In genomic region chr22:16932577-16932976, GRCh38 we compare ENCODE assay signal across 18 cellular contexts.
DNase-seq lines count a peak whose midpoint lies in the region; ATAC-seq, FAIRE-seq and TF ChIP-seq lines count a peak whose summit lies in the region.
"Had no signal": no experiment of that assay in that cellular context is flagged by ENCODE, and none has a peak within 500 bp of the region (broad histone marks: within the 10 kb centered on the region; RNA-seq: fewer than 3 reads in every experiment).

No MANE protein-coding gene starts in this region.

- no peaks in the 10 kb centered on the region for H3K9me1 ChIP-seq in K562 (ENCODE audit: control insufficient read depth, insufficient read depth, low read length)

- in situ Hi-C loops in K562 (cut with MboI): no loop called here

- H3K4me1 ChIP-seq in heart right ventricle (no peaks in the 10 kb centered on the region), right atrium auricular region (no peaks in the 10 kb centered on the region), K562 (replicated peaks in 1 of 2; ENCODE audit: control insufficient read depth in 2 of 2, insufficient read depth in 2 of 2, low read length in 2 of 2) (no peaks in the 10 kb centered on the region), lower lobe of right lung (no peaks in the 10 kb centered on the region)
- H3K4me1 ChIP-seq: BE2C, HAP-1 had no signal

- H3K9me3 ChIP-seq in heart right ventricle (no peaks in the 10 kb centered on the region), right atrium auricular region (no peaks in the 10 kb centered on the region), K562 (replicated peaks; ENCODE audit: control insufficient read depth, insufficient read depth, low read depth, low read length) (no peaks in the 10 kb centered on the region), lower lobe of right lung (no peaks in the 10 kb centered on the region)
- H3K9me3 ChIP-seq: BE2C, HAP-1 had no signal

- intact Hi-C loops in heart right ventricle (cut with DNase I) (loop anchor here in 1 of 10 donors (5.0 kb wide), 1 partner anchor 125 kb away; no protein-coding TSS in a partner anchor), K562 (cut with micrococcal nuclease) (loop anchor here (1.0 kb wide), 1 partner anchor 126 kb away; no protein-coding TSS in a partner anchor), lower lobe of right lung (cut with DNase I) (no loop called here)

- POLR2A ChIA-PET in K562 (lab: Yijun Ruan, JAX): no interaction called here

- H3K4me3 Mint-ChIP-seq in stimulated activated memory B cell treated with anti-CD40 and anti-IgM and Interleukin-4, amounts not matched to agents 10 μg/mL and 1 μg/mL and 100 μg/mL, for 72 hours: no peak overlapping the region
- H3K4me3 Mint-ChIP-seq in activated CD8-positive, alpha-beta memory T cell treated with anti-CD3 and anti-CD28 coated beads, Interleukin-2, amount 10 ng/mL, durations not matched to agents 7 days and 5 days: no peak overlapping the region
- H3K4me3 Mint-ChIP-seq: activated CD4-positive, alpha-beta memory T cell treated with anti-CD3 and anti-CD28 coated beads for 36 hours; effector memory CD8-positive, alpha-beta T cell; naive thymus-derived CD4-positive, alpha-beta T cell; stimulated activated naive CD8-positive, alpha-beta T cell treated with anti-CD3 and anti-CD28 coated beads, Interleukin-15, amount 100 ng/mL, for 72 hours had no signal

- no TSS peak for BruUV-seq in K562 (replicated peaks; lab: Mats Ljungman, UMichigan)

- TF ChIP-seq RAD21 in K562 (CRISPR knock-in tag; conservative IDR thresholded peaks at IDR 0.05 in 1 of 2, IDR thresholded peaks at IDR 0.05 in 1 of 2): peak in 1 of 2 experiments; percentile 45; a peak in 2 of 4 replicates

- H3K27me3 ChIP-seq in heart right ventricle: peaks cover 0 to 71% (median 46%) of the 10 kb centered on the region in 7 donors
- H3K27me3 ChIP-seq in right atrium auricular region: no peaks in the 10 kb centered on the region
- H3K27me3 ChIP-seq in K562 (ENCODE audit: control insufficient read depth in 2 of 2, insufficient read depth in 2 of 2, low read length in 2 of 2): no peaks in the 10 kb centered on the region
- H3K27me3 ChIP-seq in lower lobe of right lung (ENCODE audit: low read depth): peaks cover 30% of the 10 kb centered on the region
- H3K27me3 ChIP-seq: BE2C had no signal

- H3K79me2 ChIP-seq in K562 (ENCODE audit: control insufficient read depth, insufficient read depth, low read length): no peaks in the 10 kb centered on the region

- peak in 5 of 9 donors; percentile 14 to 39 (median 21) for TF ChIP-seq CTCF in heart right ventricle (IDR thresholded peaks at IDR 0.05)
- TF ChIP-seq CTCF in right atrium auricular region (IDR thresholded peaks at IDR 0.05): peak in 1 of 2 donors; percentile 20
- TF ChIP-seq CTCF in LNCAP (IDR thresholded peaks at IDR 0.05): 0 out of 2 replicates have a peak, but pooled peaks have one; percentile 23
- peak; percentile 6 to 50 (median 43); a peak in 4 of 6 replicates for TF ChIP-seq CTCF in K562 (IDR thresholded peaks at IDR 0.05 in 2 of 3, conservative IDR thresholded peaks at IDR 0.05 in 1 of 3; ENCODE audit: insufficient read depth in 2 of 3, low read depth in 1 of 3, low read length in 3 of 3)
- TF ChIP-seq CTCF in lower lobe of right lung (IDR thresholded peaks at IDR 0.05): no peak

- TF ChIP-seq POLR2A in K562 (conservative IDR thresholded peaks at IDR 0.05): no peak

- no peak for FAIRE-seq in K562 (lab: Jason Lieb, UNC)

- DNase-seq in heart right ventricle (no peak), right atrium auricular region (ENCODE audit: low spot score) (no peak), K562 (ENCODE audit: extremely low read depth in 1 of 4, low spot score in 3 of 4) (peak in 1 of 4 experiments; percentile 9), HUDEP-2 (lab: John Stamatoyannopoulos, UW; ENCODE audit: unreplicated experiment in 76 of 76) (no peak), lower lobe of right lung (no peak)
- DNase-seq in activated CD8-positive, alpha-beta memory T cell treated with anti-CD3 and anti-CD28 coated beads, Interleukin-2, amount 10 ng/mL, durations not matched to agents 7 days and 5 days: no peak
- DNase-seq: activated CD4-positive, alpha-beta memory T cell treated with anti-CD3 and anti-CD28 coated beads for 36 hours; activated effector memory CD4-positive, alpha-beta T cell treated with anti-CD3 and anti-CD28 coated beads, Interleukin-2, amount 50 U/mL, for 16 hours; BE2C; effector memory CD8-positive, alpha-beta T cell; GDM1; naive thymus-derived CD4-positive, alpha-beta T cell; NCI-H187; retina; stimulated activated naive CD8-positive, alpha-beta T cell treated with anti-CD3 and anti-CD28 coated beads, Interleukin-15, amount 100 ng/mL, for 72 hours had no signal

- no peak overlapping the region for H3K9ac ChIP-seq in K562 (ENCODE audit: insufficient read depth in 1 of 2, low read depth in 2 of 2, low read length in 2 of 2)

- H3K36me3 Mint-ChIP-seq in stimulated activated memory B cell treated with anti-CD40 and anti-IgM and Interleukin-4, amounts not matched to agents 10 μg/mL and 1 μg/mL and 100 μg/mL, for 72 hours: no peaks in the 10 kb centered on the region
- H3K36me3 Mint-ChIP-seq in activated CD8-positive, alpha-beta memory T cell treated with anti-CD3 and anti-CD28 coated beads, Interleukin-2, amount 10 ng/mL, durations not matched to agents 7 days and 5 days: no peaks in the 10 kb centered on the region
- H3K36me3 Mint-ChIP-seq: activated CD4-positive, alpha-beta memory T cell treated with anti-CD3 and anti-CD28 coated beads for 36 hours; naive thymus-derived CD4-positive, alpha-beta T cell had no signal

- no peak overlapping the region for H3K4me3 ChIP-seq in heart right ventricle
- H3K4me3 ChIP-seq in right atrium auricular region: no peak overlapping the region
- no peak overlapping the region for H3K4me3 ChIP-seq in K562
- H3K4me3 ChIP-seq in lower lobe of right lung: no peak overlapping the region
- H3K4me3 ChIP-seq: HAP-1 had no signal

- ATAC-seq in heart right ventricle (peak in 1 of 8 donors; percentile 20), K562 (peak; percentile 63; the same call in 2 of the 3 replicates), lower lobe of right lung (no peak)
- peak; percentile 42 for ATAC-seq in stimulated activated memory B cell treated with anti-CD40 and anti-IgM and Interleukin-4, amounts not matched to agents 10 μg/mL and 1 μg/mL and 100 μg/mL, for 72 hours
- ATAC-seq in activated CD8-positive, alpha-beta memory T cell treated with anti-CD3 and anti-CD28 coated beads, Interleukin-2, amount 10 ng/mL, durations not matched to agents 7 days and 5 days: no peak
- ATAC-seq: effector memory CD8-positive, alpha-beta T cell; naive thymus-derived CD4-positive, alpha-beta T cell; stimulated activated naive CD8-positive, alpha-beta T cell treated with anti-CD3 and anti-CD28 coated beads, Interleukin-15, amount 100 ng/mL, for 72 hours had no signal

- H2AFZ ChIP-seq in K562 (ENCODE audit: low read depth, low read length): no peak overlapping the region

- H3K9me3 Mint-ChIP-seq in stimulated activated memory B cell treated with anti-CD40 and anti-IgM and Interleukin-4, amounts not matched to agents 10 μg/mL and 1 μg/mL and 100 μg/mL, for 72 hours: no peaks in the 10 kb centered on the region
- H3K9me3 Mint-ChIP-seq in activated CD8-positive, alpha-beta memory T cell treated with anti-CD3 and anti-CD28 coated beads, Interleukin-2, amount 10 ng/mL, durations not matched to agents 7 days and 5 days (ENCODE audit: low read depth): no peaks in the 10 kb centered on the region
- H3K9me3 Mint-ChIP-seq: activated CD4-positive, alpha-beta memory T cell treated with anti-CD3 and anti-CD28 coated beads for 36 hours; effector memory CD8-positive, alpha-beta T cell; naive thymus-derived CD4-positive, alpha-beta T cell; stimulated activated naive CD8-positive, alpha-beta T cell treated with anti-CD3 and anti-CD28 coated beads, Interleukin-15, amount 100 ng/mL, for 72 hours had no signal

- peaks cover 56% of the 10 kb centered on the region for H3K27me3 Mint-ChIP-seq in stimulated activated memory B cell treated with anti-CD40 and anti-IgM and Interleukin-4, amounts not matched to agents 10 μg/mL and 1 μg/mL and 100 μg/mL, for 72 hours
- H3K27me3 Mint-ChIP-seq in activated CD8-positive, alpha-beta memory T cell treated with anti-CD3 and anti-CD28 coated beads, Interleukin-2, amount 10 ng/mL, durations not matched to agents 7 days and 5 days: peaks cover 23% of the 10 kb centered on the region

- no peak overlapping the region for H3K27ac Mint-ChIP-seq in stimulated activated memory B cell treated with anti-CD40 and anti-IgM and Interleukin-4, amounts not matched to agents 10 μg/mL and 1 μg/mL and 100 μg/mL, for 72 hours
- H3K27ac Mint-ChIP-seq in activated CD8-positive, alpha-beta memory T cell treated with anti-CD3 and anti-CD28 coated beads, Interleukin-2, amount 10 ng/mL, durations not matched to agents 7 days and 5 days: no peak overlapping the region
- H3K27ac Mint-ChIP-seq: activated CD4-positive, alpha-beta memory T cell treated with anti-CD3 and anti-CD28 coated beads for 36 hours; effector memory CD8-positive, alpha-beta T cell; naive thymus-derived CD4-positive, alpha-beta T cell; stimulated activated naive CD8-positive, alpha-beta T cell treated with anti-CD3 and anti-CD28 coated beads, Interleukin-15, amount 100 ng/mL, for 72 hours had no signal

- H3K4me2 ChIP-seq in K562 (ENCODE audit: insufficient read depth, low read length): no peak overlapping the region

- no peak for TF ChIP-seq EP300 in K562 (IDR thresholded peaks at IDR 0.05; ENCODE audit: low read length)

- 43 to 45% methylated on average over 3 of the region's 3 CpGs for WGBS in heart right ventricle, 2 donors
- WGBS in K562 (ENCODE audit: insufficient coverage, low coverage, missing lambda C conversion rate): 0% methylated on average over 3 of the region's 3 CpGs

- H3K4me1 Mint-ChIP-seq in stimulated activated memory B cell treated with anti-CD40 and anti-IgM and Interleukin-4, amounts not matched to agents 10 μg/mL and 1 μg/mL and 100 μg/mL, for 72 hours: no peaks in the 10 kb centered on the region
- H3K4me1 Mint-ChIP-seq in activated CD8-positive, alpha-beta memory T cell treated with anti-CD3 and anti-CD28 coated beads, Interleukin-2, amount 10 ng/mL, durations not matched to agents 7 days and 5 days: no peaks in the 10 kb centered on the region
- H3K4me1 Mint-ChIP-seq: naive thymus-derived CD4-positive, alpha-beta T cell; stimulated activated naive CD8-positive, alpha-beta T cell treated with anti-CD3 and anti-CD28 coated beads, Interleukin-15, amount 100 ng/mL, for 72 hours had no signal

- H4K20me1 ChIP-seq in K562 (replicated peaks; ENCODE audit: control insufficient read depth, insufficient read depth, low read length): no peaks in the 10 kb centered on the region; the same call in 1 of the 2 replicates

- H3K27ac ChIP-seq in heart right ventricle: no peak overlapping the region
- H3K27ac ChIP-seq in right atrium auricular region: no peak overlapping the region
- H3K27ac ChIP-seq in K562 (ENCODE audit: extremely low read depth, low read depth, low read length): no peak overlapping the region
- H3K27ac ChIP-seq in lower lobe of right lung: no peak overlapping the region

- CTCF ChIA-PET in K562 (lab: Yijun Ruan, JAX; ENCODE audit: low intra/inter-chr PET ratio): no interaction called here
- CTCF ChIA-PET in activated CD8-positive, alpha-beta memory T cell treated with anti-CD3 and anti-CD28 coated beads, Interleukin-2, amount 10 ng/mL, durations not matched to agents 7 days and 5 days (lab: Charles Lee): no interaction called here

- no peaks in the 10 kb centered on the region for H3K36me3 ChIP-seq in heart right ventricle
- no peaks in the 10 kb centered on the region for H3K36me3 ChIP-seq in right atrium auricular region
- no peaks in the 10 kb centered on the region for H3K36me3 ChIP-seq in K562 (ENCODE audit: control insufficient read depth, insufficient read depth, low read length)
- H3K36me3 ChIP-seq in lower lobe of right lung: no peaks in the 10 kb centered on the region
- H3K36me3 ChIP-seq: BE2C, HAP-1 had no signal

Comparison
In these comparisons a context has a peak if more than half of its experiments do, and no peak if none do; other contexts are left out.
1. ATAC-seq: peak in K562 (single experiment) and stimulated activated memory B cell treated with anti-CD40 and anti-IgM and Interleukin-4, amounts not matched to agents 10 μg/mL and 1 μg/mL and 100 μg/mL, for 72 hours (single experiment); none in lower lobe of right lung (0 of 2) and activated CD8-positive, alpha-beta memory T cell treated with anti-CD3 and anti-CD28 coated beads, Interleukin-2, amount 10 ng/mL, durations not matched to agents 7 days and 5 days (single experiment).